Comparison of ENCODE assay signal across 1 cellular context in genomic region chr18:68417166-68417776, GRCh38.
TF ChIP-seq lines count a peak whose summit lies in the region.

No MANE protein-coding gene starts in this region.

TF ChIP-seq in HepG2, 621 proteins besides CTCF, POLR2A, EP300 and RAD21 (continued from another document):
- TF ChIP-seq FIP1L1 (IDR thresholded peaks at IDR 0.05; ENCODE audit: borderline replicate concordance, insufficient read depth, low read depth, low read length) = no peak
- no peak for TF ChIP-seq ZNF264 (CRISPR knock-in tag; IDR thresholded peaks at IDR 0.05)
- TF ChIP-seq CREB1 (IDR thresholded peaks at IDR 0.05) = peak; percentile 45; the same call in 1 of the 2 replicates
- no peak for TF ChIP-seq CREB1 (CRISPR knock-in tag; IDR thresholded peaks at IDR 0.05)
- TF ChIP-seq RFXAP (CRISPR knock-in tag; IDR thresholded peaks at IDR 0.05; ENCODE audit: borderline replicate concordance) = no peak
- TF ChIP-seq MAFF (IDR thresholded peaks at IDR 0.05; ENCODE audit: low read depth, low read length) = peak; percentile 33; the same call in 1 of the 2 replicates
- no peak for TF ChIP-seq PCBP1 (IDR thresholded peaks at IDR 0.05; ENCODE audit: borderline replicate concordance, low read depth, low read length)
- no peak for TF ChIP-seq ONECUT2 (CRISPR knock-in tag; IDR thresholded peaks at IDR 0.05)
- no peak for TF ChIP-seq ZUFSP (CRISPR knock-in tag; IDR thresholded peaks at IDR 0.05; ENCODE audit: borderline replicate concordance)
- TF ChIP-seq ZNF256 (CRISPR knock-in tag; conservative IDR thresholded peaks at IDR 0.05) = no peak
- no peak for TF ChIP-seq SIN3B (IDR thresholded peaks at IDR 0.05; ENCODE audit: low read length)
- TF ChIP-seq NFAT5 (CRISPR knock-in tag; IDR thresholded peaks at IDR 0.05) = no peak
- TF ChIP-seq YEATS4 (CRISPR knock-in tag; IDR thresholded peaks at IDR 0.05; ENCODE audit: borderline replicate concordance) = no peak
